In the genomic region with DNA sequence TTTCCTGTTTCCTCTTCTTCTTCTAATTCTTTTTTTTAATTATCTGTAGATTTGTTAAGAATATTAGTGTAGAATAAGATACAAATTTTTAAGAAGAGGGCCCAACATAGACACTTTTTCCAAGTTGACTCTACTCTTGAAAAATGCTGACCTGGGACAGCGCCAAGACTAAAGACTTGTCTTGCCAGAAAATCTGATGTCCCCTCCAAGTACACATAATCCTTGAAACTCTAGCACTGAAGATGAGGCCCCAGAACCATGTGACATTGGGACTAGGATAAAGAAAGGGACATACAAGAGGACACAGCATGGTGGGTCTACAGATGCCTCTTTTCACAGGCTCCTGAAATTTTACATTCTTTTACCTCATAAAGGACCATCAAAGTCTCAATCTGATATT, we compare ENCODE assay signal across 18 cellular contexts.
DNase-seq lines count a peak whose midpoint lies in the region; ATAC-seq lines count a peak whose summit lies in the region.
"Had no signal": no experiment of that assay in that cellular context is flagged by ENCODE, and none has a peak within 500 bp of the region (broad histone marks: within the 10 kb centered on the region; RNA-seq: fewer than 3 reads in every experiment).

No MANE protein-coding gene starts in this region.

- H3K9me2 ChIP-seq in GM23248 (ENCODE audit: insufficient read depth) = 0 out of 2 replicates have a peak, but pooled peaks cover 7% of the 10 kb centered on the region

- H3F3A ChIP-seq in GM23248 (ENCODE audit: insufficient read depth) = no peaks in the 10 kb centered on the region

- H3K36me3 ChIP-seq in GM23248 (ENCODE audit: low read depth) = no peaks in the 10 kb centered on the region
- no peaks in the 10 kb centered on the region for H3K36me3 ChIP-seq in adipocyte (ENCODE audit: control insufficient read depth, insufficient read depth, low read length, severe bottlenecking)

- no peaks in the 10 kb centered on the region for H3K27me3 ChIP-seq in GM23248 (replicated peaks; ENCODE audit: insufficient read depth)
- no peaks in the 10 kb centered on the region for H3K27me3 ChIP-seq in adipocyte (replicated peaks; ENCODE audit: control insufficient read depth, insufficient read depth, low read length)

- no peak overlapping the region for H3K9ac ChIP-seq in GM23248
- H3K9ac ChIP-seq in adipocyte (ENCODE audit: low read length) = no peak overlapping the region

- 94 to 96% methylated on average over 1 of the region's 1 CpG for WGBS in GM23248 (ENCODE audit: low coverage in 1 of 2, low lambda C conversion rate in 2 of 2, missing lambda C conversion rate in 2 of 2), 2 experiments

- H3K9me3 ChIP-seq in GM23248 (ENCODE audit: low read depth) (no peaks in the 10 kb centered on the region), adipocyte (ENCODE audit: control insufficient read depth, low read length) (peaks cover 4% of the 10 kb centered on the region)
- H3K9me3 ChIP-seq: HAP-1 had no signal

- no peak overlapping the region for H2AFZ ChIP-seq in GM23248

- H3K4me1 ChIP-seq in GM23248 (ENCODE audit: insufficient read depth) (peaks cover 11% of the 10 kb centered on the region; the same call in 1 of the 2 replicates), adipocyte (ENCODE audit: control insufficient read depth, insufficient read depth, low read length) (peaks cover 26% of the 10 kb centered on the region)

- no peak overlapping the region for H3K4me2 ChIP-seq in GM23248 (ENCODE audit: unreplicated experiment)

- H3K4me3 ChIP-seq in GM23248 (no peak overlapping the region), adipocyte (ENCODE audit: low read length) (peak overlapping the region; percentile 29)
- H3K4me3 ChIP-seq: HAP-1 had no signal

- in situ Hi-C loops in GM23248 (cut with MboI) = no loop called here

- ATAC-seq in HG02642 (IDR thresholded peaks at IDR 0.05; ENCODE audit: poor library complexity, unreplicated experiment) = no peak

- H4K20me1 ChIP-seq in GM23248 (ENCODE audit: insufficient read depth) = no peaks in the 10 kb centered on the region

- no peaks in the 10 kb centered on the region for H3K79me2 ChIP-seq in GM23248 (ENCODE audit: insufficient read depth)

- H3K27ac ChIP-seq in GM23248 = no peak overlapping the region
- H3K27ac ChIP-seq: HL-60, RWPE1 had no signal

- DNase-seq in GM23248 (peak; percentile 25), adipocyte (ENCODE audit: low read depth) (peak; percentile 44), fibroblast of peridontal ligament (ENCODE audit: extremely low read depth) (peak; percentile 35), stromal cell of bone marrow (ENCODE audit: low read depth) (peak; percentile 16), NCI-H774 (lab: John Stamatoyannopoulos, UW) (no peak)
- no peak for DNase-seq in stimulated activated CD4-positive, alpha-beta T cell treated with anti-CD3 and anti-CD28 coated beads, Interleukin-4, amount 100 ng/mL, for 4 hours
- DNase-seq: CD4-positive, CD25-positive, alpha-beta regulatory T cell; MV-4-11; NCI-H1417; NCI-H187 treated with DMSO at 0.1 percent for 48 hours; NCI-H2171; NCI-H446; NCI-H69; NK-92 treated with Interleukin-12 subunit alpha and Interleukin-12 subunit beta, amount 100 ng/mL, for 24 hours had no signal

Comparison
In these comparisons a context has a peak if more than half of its experiments do, and no peak if none do; other contexts are left out.
1. DNase-seq: peak in GM23248 (single experiment), adipocyte (single experiment), fibroblast of peridontal ligament (single experiment) and stromal cell of bone marrow (single experiment); none in NCI-H774 (single experiment) and stimulated activated CD4-positive, alpha-beta T cell treated with anti-CD3 and anti-CD28 coated beads, Interleukin-4, amount 100 ng/mL, for 4 hours (0 of 2).